In genomic region chr3:151219056-151219455, GRCh38 we compare ENCODE assay signal across 17 cellular contexts. TPM values are rescaled to one million over a fixed set of nuclear protein-coding genes. Genes with fewer than 3 reads are reported as not detected.
DNase-seq lines count a peak whose midpoint lies in the region; ATAC-seq, FAIRE-seq and TF ChIP-seq lines count a peak whose summit lies in the region.
"Had no signal": no experiment of that assay in that cellular context is flagged by ENCODE, and none has a peak within 500 bp of the region (broad histone marks: within the 10 kb centered on the region; RNA-seq: fewer than 3 reads in every experiment).

No MANE protein-coding gene starts in this region.

- H3K4me1 ChIP-seq in GM12878 (ENCODE audit: control insufficient read depth, insufficient read depth, low read length), result no peaks in the 10 kb centered on the region
- H3K4me1 ChIP-seq: lower lobe of right lung had no signal

- peak; percentile 28; the same call in 1 of the 3 replicates for ATAC-seq in GM12878
- ATAC-seq: gastroesophageal sphincter, lower lobe of right lung had no signal

- CTCF ChIA-PET in GM12878 (lab: Yijun Ruan, JAX), result interaction anchor here (0.6 to 2.6 kb wide), 4 partner anchors 9 to 63 kb away, joined by 3 to 7 read pairs (median 3); no protein-coding TSS in a partner anchor

- POLR2A ChIA-PET in GM12878 (lab: Charles Lee), result interaction anchor here (0.6 kb wide), 1 partner anchor 51 kb away, joined by 3 read pairs; no protein-coding TSS in a partner anchor

- no peak for TF ChIP-seq CTCF in GM12878 (IDR thresholded peaks at IDR 0.05 in 2 of 3, conservative IDR thresholded peaks at IDR 0.05 in 1 of 3; ENCODE audit: control insufficient read depth in 2 of 3, extremely low read depth in 1 of 3, insufficient read depth in 1 of 3, low read depth in 3 of 3, low read length in 3 of 3)

- H3K27me3 ChIP-seq in GM12878 (replicated peaks in 1 of 2; ENCODE audit: control insufficient read depth in 2 of 2, insufficient read depth in 2 of 2, low read length in 1 of 2), result peaks cover 0 to 2% of the 10 kb centered on the region in 2 experiments; a peak in 2 of 4 replicates
- H3K27me3 ChIP-seq: gastroesophageal sphincter, stomach had no signal

- in situ Hi-C loops in GM12878 (cut with MboI), result no loop called here

- SMC1A ChIA-PET in GM12878 (lab: Charles Lee; ENCODE audit: uncharacterized antibody, unreplicated experiment), result interaction anchor here (1.0 kb wide), 1 partner anchor 51 kb away, joined by 4 read pairs; no protein-coding TSS in a partner anchor

- H3K9me3 ChIP-seq in GM12878 (replicated peaks; ENCODE audit: control insufficient read depth, insufficient read depth, low read length), result no peaks in the 10 kb centered on the region
- H3K9me3 ChIP-seq: gastroesophageal sphincter, lower lobe of right lung, stomach had no signal

- no peak for TF ChIP-seq POLR2A in GM12878 (IDR thresholded peaks at IDR 0.05; ENCODE audit: low read depth, low read length)

- intact Hi-C loops in GM12878 (cut with micrococcal nuclease; ENCODE audit: unreplicated experiment), result no loop called here

- no peak overlapping the region for H3K4me2 ChIP-seq in GM12878 (ENCODE audit: control insufficient read depth, insufficient read depth)

- no TSS peak for BruUV-seq in GM12878 (replicated peaks; lab: Mats Ljungman, UMichigan)

- no peak for FAIRE-seq in GM12878 (lab: Jason Lieb, UNC)
- FAIRE-seq: TTC549 had no signal

- no peak overlapping the region for H3K4me3 ChIP-seq in GM12878
- H3K4me3 ChIP-seq: gastroesophageal sphincter, lower lobe of right lung, stomach had no signal

- RAD21 ChIA-PET in GM12878 (lab: Charles Lee; ENCODE audit: unreplicated experiment), result interaction anchor here (0.9 kb wide), 1 partner anchor 456 kb away, joined by 4 read pairs; the partner anchor contains the start of gene SIAH2

- DNase-seq in NCI-H1436 (lab: John Stamatoyannopoulos, UW), result peak; percentile 36
- no peak for DNase-seq in NCI-H1436 treated with DMSO at 0.1 percent for 48 hours (lab: John Stamatoyannopoulos, UW)
- peak; percentile 85 for DNase-seq in HS-5 (ENCODE audit: low read depth)
- no peak for DNase-seq in GM12878 (ENCODE audit: low read depth, low spot score)
- DNase-seq in non-pigmented ciliary epithelial cell (ENCODE audit: low read depth), result peak; percentile 67
- DNase-seq in Ammon's horn (ENCODE audit: low spot score), result no peak
- no peak for DNase-seq in NCI-H1105 (lab: John Stamatoyannopoulos, UW)
- no peak for DNase-seq in NK-92 (lab: John Stamatoyannopoulos, UW; ENCODE audit: unreplicated experiment)
- DNase-seq: DND-41; lower lobe of right lung; NCI-H1694; stimulated activated CD4-positive, alpha-beta T cell treated with anti-CD3 and anti-CD28 coated beads, Interleukin-2, amount 100 ng/mL, for 24 hours; stomach had no signal

- no peak overlapping the region for H3K9ac ChIP-seq in GM12878 (ENCODE audit: control insufficient read depth, insufficient read depth, low read length)

- no peaks in the 10 kb centered on the region for H3K79me2 ChIP-seq in GM12878 (ENCODE audit: control insufficient read depth, insufficient read depth, low read length)

- TF ChIP-seq EP300 in GM12878 (IDR thresholded peaks at IDR 0.05; ENCODE audit: borderline replicate concordance in 1 of 2, control insufficient read depth in 1 of 2, low read depth in 2 of 2, low read length in 2 of 2), result no peak

- WGBS in GM12878 (ENCODE audit: insufficient coverage, insufficient replicate concordance, low lambda C conversion rate, missing lambda C conversion rate), result 0% methylated on average over 1 of the region's 1 CpG

- no peaks in the 10 kb centered on the region for H3K36me3 ChIP-seq in GM12878 (ENCODE audit: control insufficient read depth in 2 of 2, insufficient read depth in 2 of 2, low read length in 1 of 2)
- H3K36me3 ChIP-seq: gastroesophageal sphincter, lower lobe of right lung, stomach had no signal

- H4K20me1 ChIP-seq in GM12878 (ENCODE audit: control insufficient read depth, insufficient read depth), result no peaks in the 10 kb centered on the region

- TF ChIP-seq RAD21 in GM12878 (IDR thresholded peaks at IDR 0.05; ENCODE audit: insufficient read depth, low read depth, low read length), result no peak

- no peak overlapping the region for H2AFZ ChIP-seq in GM12878 (ENCODE audit: control insufficient read depth, low read depth, low read length)

- H3K27ac ChIP-seq in GM12878 (ENCODE audit: control insufficient read depth, insufficient read depth), result no peak overlapping the region
- H3K27ac ChIP-seq: 22Rv1, gastroesophageal sphincter, lower lobe of right lung, stomach had no signal

TF ChIP-seq in GM12878, 131 proteins besides CTCF, POLR2A, EP300 and RAD21:
- TF ChIP-seq SIN3A (IDR thresholded peaks at IDR 0.05; ENCODE audit: low read depth, low read length), result no peak
- TF ChIP-seq RUNX3 (IDR thresholded peaks at IDR 0.05; ENCODE audit: low read length), result no peak
- no peak for TF ChIP-seq HCFC1 (IDR thresholded peaks at IDR 0.05; ENCODE audit: low read length)
- no peak for TF ChIP-seq SIX5 (IDR thresholded peaks at IDR 0.05; ENCODE audit: low read depth, low read length, severe bottlenecking)
- no peak for TF ChIP-seq GABPA (IDR thresholded peaks at IDR 0.05; ENCODE audit: low read depth)
- TF ChIP-seq NFXL1 (IDR thresholded peaks at IDR 0.05; ENCODE audit: borderline replicate concordance), result no peak
- no peak for TF ChIP-seq RELB (IDR thresholded peaks at IDR 0.05; ENCODE audit: low read depth)
- TF ChIP-seq BRCA1 (IDR thresholded peaks at IDR 0.05; ENCODE audit: low read depth, low read length), result no peak
- TF ChIP-seq KDM1A (IDR thresholded peaks at IDR 0.05; ENCODE audit: borderline replicate concordance), result no peak
- no peak for TF ChIP-seq CHD1 (IDR thresholded peaks at IDR 0.05; ENCODE audit: low read depth, low read length)

RNA-seq across cellular contexts. Expression of gene GPR171, which starts 16.0 kb away (rescaled TPM):
- total RNA-seq in GM12878 (2013; cell fraction: nucleolus; rRNA removed), result not detected in 2 replicates
- total RNA-seq in GM12878 (2014; rRNA removed) (not detected in 2 replicates), GM12878 (2014; rRNA removed; fragmentation: Illumina TruSeq; extraction: Trizol) (not detected in 2 replicates), GM12878 (2021) (not detected in 2 replicates)
- polyA plus RNA-seq in GM12878 (2011; ENCODE audit: low read depth), result not detected
- polyA plus RNA-seq in GM12878 (2011; rRNA removed) (0.07 and 0.26 TPM in 2 replicates), GM12878 (2014; fragmentation: Illumina TruSeq; extraction: Trizol) (not detected in 2 replicates), GM12878 (2014; fragmentation: Nextera tagmentation; extraction: Ambion mirVana) (under 1 TPM in 1 of 2 experiments, not detected in 1; 0.05 TPM), GM12878 (2014; rRNA removed) (not detected in 2 replicates), GM12878 (2016; fragmentation: Nextera tagmentation; extraction: Ambion mirVana) (not detected)
- polyA plus RNA-seq in GM12878 (2011; cell fraction: cytosol; rRNA removed), result 0.03 and 11.4 TPM in 2 replicates
- polyA plus RNA-seq in GM12878 (2011; cell fraction: nucleus; rRNA removed), result 0.12 and 0.15 TPM in 2 replicates
- polyA plus RNA-seq in GM12878 (2012), result 0.17 TPM in 1 of 2 replicates, not detected in the other
- polyA minus RNA-seq in GM12878 (2011; rRNA and poly(A)+ RNA removed), result 0.29 TPM in 1 of 2 replicates, not detected in the other
- polyA minus RNA-seq in GM12878 (2011; cell fraction: cytosol; rRNA and poly(A)+ RNA removed), result not detected in 2 replicates
- not detected in 2 replicates for polyA minus RNA-seq in GM12878 (2011; cell fraction: nucleus; rRNA and poly(A)+ RNA removed)
- total RNA-seq: osteocyte had no signal

RNA-seq across cellular contexts. Expression of gene P2RY14, which starts 59.3 kb away (rescaled TPM):
- not detected in 2 replicates for total RNA-seq in GM12878 (2013; cell fraction: nucleolus; rRNA removed)
- 0.06 TPM in 1 of 2 replicates, not detected in the other for total RNA-seq in GM12878 (2014; rRNA removed)
- 0.05 TPM in 1 of 2 replicates, not detected in the other for total RNA-seq in GM12878 (2014; rRNA removed; fragmentation: Illumina TruSeq; extraction: Trizol)
- total RNA-seq in GM12878 (2021), result not detected in 2 replicates
- not detected for polyA plus RNA-seq in GM12878 (2011; ENCODE audit: low read depth)
- polyA plus RNA-seq in GM12878 (2011; rRNA removed), result not detected in 2 replicates
- not detected in 2 replicates for polyA plus RNA-seq in GM12878 (2011; cell fraction: cytosol; rRNA removed)
- not detected in 2 replicates for polyA plus RNA-seq in GM12878 (2011; cell fraction: nucleus; rRNA removed)
- polyA plus RNA-seq in GM12878 (2012), result not detected in 2 replicates
- polyA plus RNA-seq in GM12878 (2014; fragmentation: Illumina TruSeq; extraction: Trizol), result 0.10 and 0.28 TPM in 2 replicates
- polyA plus RNA-seq in GM12878 (2014; fragmentation: Nextera tagmentation; extraction: Ambion mirVana), result not detected
- polyA plus RNA-seq in GM12878 (2014; rRNA removed), result 0.06 and 0.37 TPM in 2 replicates
- not detected for polyA plus RNA-seq in GM12878 (2016; fragmentation: Nextera tagmentation; extraction: Ambion mirVana)
- not detected in 2 replicates for polyA minus RNA-seq in GM12878 (2011; rRNA and poly(A)+ RNA removed)
- not detected in 2 replicates for polyA minus RNA-seq in GM12878 (2011; cell fraction: cytosol; rRNA and poly(A)+ RNA removed)
- not detected in 2 replicates for polyA minus RNA-seq in GM12878 (2011; cell fraction: nucleus; rRNA and poly(A)+ RNA removed)
- total RNA-seq: osteocyte had no signal

Comparison
In these comparisons a context has a peak if more than half of its experiments do, and no peak if none do; other contexts are left out.
1. DNase-seq: peak in NCI-H1436 (single experiment), HS-5 (single experiment) and non-pigmented ciliary epithelial cell (single experiment); none in NCI-H1436 treated with DMSO at 0.1 percent for 48 hours (single experiment), GM12878 (single experiment), Ammon's horn (single experiment), NCI-H1105 (single experiment) and NK-92 (single experiment).